14 cellular contexts compared by ENCODE assay signal in the genomic region with DNA sequence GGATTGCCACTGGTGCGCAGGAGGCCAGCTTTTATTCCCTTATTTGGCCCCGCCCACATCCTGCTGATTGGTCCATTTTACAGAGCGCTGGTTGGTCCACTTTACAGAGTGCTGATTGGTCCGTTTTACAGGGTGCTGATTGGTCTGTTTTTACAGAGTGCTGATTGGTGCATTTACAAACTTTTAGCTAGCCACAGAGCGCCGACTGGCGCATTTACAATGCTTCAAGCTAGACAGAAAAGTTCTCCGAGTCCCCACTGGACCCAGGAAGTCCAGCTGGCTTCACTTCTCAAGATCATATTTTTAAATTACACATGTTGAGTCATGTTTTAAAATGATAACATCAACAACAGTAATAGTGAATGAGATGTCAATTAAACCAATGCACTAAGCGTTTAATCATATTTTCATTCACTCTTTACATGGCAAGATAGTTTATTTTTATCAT.
DNase-seq lines count a peak whose midpoint lies in the region; ATAC-seq and TF ChIP-seq lines count a peak whose summit lies in the region.
"Had no signal": no experiment of that assay in that cellular context is flagged by ENCODE, and none has a peak within 500 bp of the region (broad histone marks: within the 10 kb centered on the region; RNA-seq: fewer than 3 reads in every experiment).

No MANE protein-coding gene starts in this region.

- H3K27ac ChIP-seq in effector memory CD4-positive, alpha-beta T cell (ENCODE audit: insufficient read depth, low read length, poor library complexity, severe bottlenecking): peak overlapping the region; percentile 82
- H3K27ac ChIP-seq in vagina: peak overlapping the region; percentile 69

- peaks cover 24% of the 10 kb centered on the region for H3K27me3 Mint-ChIP-seq in activated naive CD4-positive, alpha-beta T cell treated with anti-CD3 and anti-CD28 coated beads, Interleukin-2, amount 10 ng/mL, durations not matched to agents 7 days and 5 days
- no peaks in the 10 kb centered on the region for H3K27me3 Mint-ChIP-seq in naive thymus-derived CD8-positive, alpha-beta T cell

- peaks cover 28% of the 10 kb centered on the region for H3K4me1 ChIP-seq in effector memory CD4-positive, alpha-beta T cell (ENCODE audit: control insufficient read depth, insufficient read depth, low read length, poor library complexity, severe bottlenecking)
- peaks cover 16% of the 10 kb centered on the region for H3K4me1 ChIP-seq in vagina

- H3K36me3 ChIP-seq in effector memory CD4-positive, alpha-beta T cell (ENCODE audit: control insufficient read depth, insufficient read depth, low read length): no peaks in the 10 kb centered on the region
- no peaks in the 10 kb centered on the region for H3K36me3 ChIP-seq in vagina

- no peaks in the 10 kb centered on the region for H3K9me3 ChIP-seq in effector memory CD4-positive, alpha-beta T cell (ENCODE audit: control insufficient read depth, low read length)
- H3K9me3 ChIP-seq in vagina: no peaks in the 10 kb centered on the region

- POLR2A ChIA-PET in naive thymus-derived CD8-positive, alpha-beta T cell (lab: Charles Lee): interaction anchor here (1.7 kb wide), 1 partner anchor 18 kb away, joined by 6 read pairs; no protein-coding TSS in a partner anchor
- POLR2A ChIA-PET in GM10248 (lab: Yijun Ruan, JAX): no interaction called here

- ATAC-seq in activated naive CD4-positive, alpha-beta T cell treated with anti-CD3 and anti-CD28 coated beads, Interleukin-2, amount 50 U/mL, for 72 hours: no peak
- ATAC-seq in naive thymus-derived CD8-positive, alpha-beta T cell: no peak
- ATAC-seq in GM21619 (IDR thresholded peaks at IDR 0.05; ENCODE audit: unreplicated experiment) (no peak), GM18868 (IDR thresholded peaks at IDR 0.05; ENCODE audit: unreplicated experiment) (no peak)

- DNase-seq in activated naive CD4-positive, alpha-beta T cell treated with anti-CD3 and anti-CD28 coated beads, Interleukin-2, amount 50 U/mL, for 72 hours (ENCODE audit: low spot score in 2 of 2): no peak
- no peak for DNase-seq in activated naive CD4-positive, alpha-beta T cell treated with anti-CD3 and anti-CD28 coated beads, Interleukin-2, amount 10 ng/mL, durations not matched to agents 7 days and 5 days
- DNase-seq in effector memory CD4-positive, alpha-beta T cell: no peak
- DNase-seq in naive thymus-derived CD8-positive, alpha-beta T cell: no peak
- no peak for DNase-seq in vagina (ENCODE audit: extremely low spot score in 2 of 2)
- DNase-seq in GM10248 (ENCODE audit: extremely low spot score): no peak
- DNase-seq: activated CD4-positive, alpha-beta T cell treated with anti-CD3 and anti-CD28 coated beads for 1 hour; Kasumi-1; NCI-H2227 treated with DMSO at 0.1 percent for 48 hours; SHP77; stimulated activated CD4-positive, alpha-beta T cell treated with anti-CD3 and anti-CD28 coated beads, Interleukin-4, amount 100 ng/mL, for 4 hours had no signal

- no peak overlapping the region for H3K4me3 ChIP-seq in effector memory CD4-positive, alpha-beta T cell (ENCODE audit: insufficient read depth, low read depth, low read length, poor library complexity, severe bottlenecking)
- H3K4me3 ChIP-seq in vagina: no peak overlapping the region

- TF ChIP-seq POLR2A in vagina (IDR thresholded peaks at IDR 0.05): no peak

- peaks cover 24 to 27% of the 10 kb centered on the region in 2 donors for H3K36me3 Mint-ChIP-seq in activated naive CD4-positive, alpha-beta T cell treated with anti-CD3 and anti-CD28 coated beads, Interleukin-2, amount 50 U/mL, for 72 hours
- H3K36me3 Mint-ChIP-seq in activated naive CD4-positive, alpha-beta T cell treated with anti-CD3 and anti-CD28 coated beads, Interleukin-2, amount 10 ng/mL, durations not matched to agents 7 days and 5 days: peaks cover 4% of the 10 kb centered on the region
- H3K36me3 Mint-ChIP-seq in naive thymus-derived CD8-positive, alpha-beta T cell: no peaks in the 10 kb centered on the region

- no peak overlapping the region for H3K4me3 Mint-ChIP-seq in activated naive CD4-positive, alpha-beta T cell treated with anti-CD3 and anti-CD28 coated beads, Interleukin-2, amount 10 ng/mL, durations not matched to agents 7 days and 5 days
- no peak overlapping the region for H3K4me3 Mint-ChIP-seq in naive thymus-derived CD8-positive, alpha-beta T cell

- no peak for TF ChIP-seq CTCF in vagina (IDR thresholded peaks at IDR 0.05)
- TF ChIP-seq CTCF in GM10248 (IDR thresholded peaks at IDR 0.05; ENCODE audit: control extremely low read depth, extremely low read depth, low read depth, missing control alignments): no peak

- peaks cover 11% of the 10 kb centered on the region in 2 donors for H3K9me3 Mint-ChIP-seq in activated naive CD4-positive, alpha-beta T cell treated with anti-CD3 and anti-CD28 coated beads, Interleukin-2, amount 50 U/mL, for 72 hours
- H3K9me3 Mint-ChIP-seq in activated naive CD4-positive, alpha-beta T cell treated with anti-CD3 and anti-CD28 coated beads, Interleukin-2, amount 10 ng/mL, durations not matched to agents 7 days and 5 days: peaks cover 3% of the 10 kb centered on the region
- peaks cover 0 to 8% (median 0%) of the 10 kb centered on the region in 9 donors for H3K9me3 Mint-ChIP-seq in naive thymus-derived CD8-positive, alpha-beta T cell
- H3K9me3 Mint-ChIP-seq: immature natural killer cell had no signal

- CTCF ChIA-PET in activated naive CD4-positive, alpha-beta T cell treated with anti-CD3 and anti-CD28 coated beads, Interleukin-2, amount 10 ng/mL, durations not matched to agents 7 days and 5 days (lab: Charles Lee): interaction anchor here (0.6 kb wide), 1 partner anchor 174 kb away, joined by 3 read pairs; no protein-coding TSS in a partner anchor
- CTCF ChIA-PET in GM10248 (lab: Yijun Ruan, JAX): no interaction called here

- H3K27ac Mint-ChIP-seq in activated naive CD4-positive, alpha-beta T cell treated with anti-CD3 and anti-CD28 coated beads, Interleukin-2, amount 50 U/mL, for 72 hours: peak overlapping the region; percentile 99 to 100
- no peak overlapping the region for H3K27ac Mint-ChIP-seq in activated naive CD4-positive, alpha-beta T cell treated with anti-CD3 and anti-CD28 coated beads, Interleukin-2, amount 10 ng/mL, durations not matched to agents 7 days and 5 days
- peak overlapping the region in 6 of 10 donors; percentile 64 to 96 (median 92) for H3K27ac Mint-ChIP-seq in naive thymus-derived CD8-positive, alpha-beta T cell

- intact Hi-C loops in vagina (cut with DNase I): loop anchor here (5.0 kb wide), 1 partner anchor 231 kb away; no protein-coding TSS in a partner anchor

- no peaks in the 10 kb centered on the region for H3K27me3 ChIP-seq in effector memory CD4-positive, alpha-beta T cell (replicated peaks; ENCODE audit: control insufficient read depth, insufficient read depth, low read length, poor library complexity, severe bottlenecking)
- no peaks in the 10 kb centered on the region for H3K27me3 ChIP-seq in vagina

- H3K4me1 Mint-ChIP-seq in activated naive CD4-positive, alpha-beta T cell treated with anti-CD3 and anti-CD28 coated beads, Interleukin-2, amount 10 ng/mL, durations not matched to agents 7 days and 5 days: peaks cover 49% of the 10 kb centered on the region
- H3K4me1 Mint-ChIP-seq in naive thymus-derived CD8-positive, alpha-beta T cell: peaks cover 20 to 59% (median 55%) of the 10 kb centered on the region in 4 donors
